ENCODE assay signal across 16 cellular contexts in genomic region chr10:88870101-88870500, GRCh38.
"Had no signal": no experiment of that assay in that cellular context is flagged by ENCODE, and none has a peak within 500 bp of the region (broad histone marks: within the 10 kb centered on the region; RNA-seq: fewer than 3 reads in every experiment).

No MANE protein-coding gene starts in this region.

- H3K27ac Mint-ChIP-seq: activated naive CD4-positive, alpha-beta T cell treated with anti-CD3 and anti-CD28 coated beads, Interleukin-2, amount 50 U/mL, for 24 hours; dendritic cell treated with granulocyte-macrophage colony-stimulating factor and Interleukin-4, amounts not matched to agents 40 ng/mL and 50 ng/mL, for 4 days; neural progenitor cell; progenitor cell of endocrine pancreas had no signal

- H3K4me1 Mint-ChIP-seq: activated naive CD4-positive, alpha-beta T cell treated with anti-CD3 and anti-CD28 coated beads, Interleukin-2, amount 50 U/mL, for 24 hours; naive B cell; neural progenitor cell had no signal

- H3K9me3 Mint-ChIP-seq: activated naive CD4-positive, alpha-beta T cell treated with anti-CD3 and anti-CD28 coated beads, Interleukin-2, amount 50 U/mL, for 24 hours; dendritic cell treated with granulocyte-macrophage colony-stimulating factor and Interleukin-4, amounts not matched to agents 40 ng/mL and 50 ng/mL, for 4 days; neural progenitor cell had no signal

- ATAC-seq: left ventricle myocardium superior, mucosa of descending colon had no signal

- H3K36me3 Mint-ChIP-seq: activated naive CD4-positive, alpha-beta T cell treated with anti-CD3 and anti-CD28 coated beads, Interleukin-2, amount 50 U/mL, for 24 hours; naive B cell; neural progenitor cell had no signal

- H3K27me3 Mint-ChIP-seq: activated naive CD4-positive, alpha-beta T cell treated with anti-CD3 and anti-CD28 coated beads, Interleukin-2, amount 50 U/mL, for 24 hours; dendritic cell treated with granulocyte-macrophage colony-stimulating factor and Interleukin-4, amounts not matched to agents 40 ng/mL and 50 ng/mL, for 4 days; naive B cell had no signal

- DNase-seq: activated CD4-positive, alpha-beta T cell treated with anti-CD3 and anti-CD28 coated beads, Interleukin-2, amount 50 U/mL, for 4 hours; activated gamma-delta T cell; adrenal gland; effector CD8-positive, alpha-beta T cell; left ventricle myocardium superior; mucosa of descending colon; naive B cell; stimulated activated CD4-positive, alpha-beta T cell treated with anti-CD3 and anti-CD28 coated beads, Interleukin-12 subunit alpha, Interleukin-12 subunit beta, amount 100 ng/mL, for 4 hours; stimulated activated CD4-positive, alpha-beta T cell treated with anti-CD3 and anti-CD28 coated beads, Interleukin-1b, Interleukin-23, amount 100 ng/mL, for 48 hours; stimulated activated CD8-positive, alpha-beta memory T cell treated with anti-CD3 and anti-CD28 coated beads, Interleukin-4, amount 100 ng/mL, for 48 hours; stimulated activated naive CD4-positive, alpha-beta T cell treated with Interleukin-2 at 50 U/mL for 16 hours; thyroid gland had no signal

- H3K4me3 Mint-ChIP-seq: activated naive CD4-positive, alpha-beta T cell treated with anti-CD3 and anti-CD28 coated beads, Interleukin-2, amount 50 U/mL, for 24 hours; dendritic cell treated with granulocyte-macrophage colony-stimulating factor and Interleukin-4, amounts not matched to agents 40 ng/mL and 50 ng/mL, for 4 days; naive B cell; neural progenitor cell had no signal
